12 cellular contexts compared by ENCODE assay signal in genomic region chr1:109210058-109210457, GRCh38.
"Had no signal": no experiment of that assay in that cellular context is flagged by ENCODE, and none has a peak within 500 bp of the region (broad histone marks: within the 10 kb centered on the region; RNA-seq: fewer than 3 reads in every experiment).

No MANE protein-coding gene starts in this region.

- H3K27ac ChIP-seq: lower lobe of right lung, sigmoid colon, thyroid gland had no signal

- H3K36me3 ChIP-seq: lower lobe of right lung, sigmoid colon, thyroid gland had no signal

- H3K9me3 ChIP-seq: lower lobe of right lung, sigmoid colon, thyroid gland had no signal

- H3K4me3 ChIP-seq: lower lobe of right lung, sigmoid colon, thyroid gland had no signal

- DNase-seq: activated CD4-positive, CD25-positive, alpha-beta regulatory T cell treated with anti-CD3 and anti-CD28 coated beads, Interleukin-2, amount 50 U/mL, for 72 hours; activated naive CD4-positive, alpha-beta T cell treated with Interleukin-2 at 50 U/mL for 16 hours; foreskin melanocyte; immature natural killer cell; left colon; lower lobe of right lung; sigmoid colon; stimulated activated CD4-positive, alpha-beta T cell treated with anti-CD3 and anti-CD28 coated beads, Interleukin-12 subunit alpha, Interleukin-12 subunit beta, amount 100 ng/mL, for 4 hours; stimulated activated CD4-positive, alpha-beta T cell treated with anti-CD3 and anti-CD28 coated beads, Interleukin-2, amount 100 ng/mL, for 24 hours; T-helper 1 cell; T1000; thyroid gland had no signal

- H3K27me3 ChIP-seq: sigmoid colon, thyroid gland had no signal
